11 cellular contexts compared by ENCODE assay signal in genomic region chr3:187889601-187890404, GRCh38.
DNase-seq lines count a peak whose midpoint lies in the region; ATAC-seq and TF ChIP-seq lines count a peak whose summit lies in the region.
"Had no signal": no experiment of that assay in that cellular context is flagged by ENCODE, and none has a peak within 500 bp of the region (broad histone marks: within the 10 kb centered on the region; RNA-seq: fewer than 3 reads in every experiment).

No MANE protein-coding gene starts in this region.

- peak overlapping the region; percentile 39 for H3K4me3 ChIP-seq in ACC112 (ENCODE audit: low read depth, low read length)
- no peak overlapping the region for H3K4me3 ChIP-seq in HL-60 (replicated peaks; ENCODE audit: insufficient read depth, low read length)
- H3K4me3 ChIP-seq: SJSA1 had no signal

- ATAC-seq in WTC11, result no peak
- ATAC-seq in left lobe of liver, result peak; percentile 100
- ATAC-seq in GM21619 (IDR thresholded peaks at IDR 0.05; ENCODE audit: unreplicated experiment), result no peak

- no peaks in the 10 kb centered on the region for H3K27me3 Mint-ChIP-seq in WTC11 (ENCODE audit: low read depth)
- H3K27me3 Mint-ChIP-seq: activated T-cell treated with anti-CD3 and anti-CD28 coated beads, Interleukin-2, amount 50 U/mL, for 24 hours had no signal

- no peaks in the 10 kb centered on the region for H3K36me3 ChIP-seq in ACC112 (ENCODE audit: insufficient read depth, low read length)
- H3K36me3 ChIP-seq: SJSA1 had no signal

- H3K27ac ChIP-seq in ACC112 (ENCODE audit: low read depth, low read length) (no peak overlapping the region), HL-60 (replicated peaks) (no peak overlapping the region)
- H3K27ac ChIP-seq: C4-2B, SJSA1 had no signal

- H3K4me1 Mint-ChIP-seq in WTC11, result peaks cover 8% of the 10 kb centered on the region

- H3K36me3 Mint-ChIP-seq in WTC11, result peaks cover 10% of the 10 kb centered on the region

- POLR2A ChIA-PET in WTC11 (lab: Charles Lee), result interaction anchor here (1.5 kb wide), 1 partner anchor 144 kb away, joined by 3 read pairs; the partner anchor contains the start of gene BCL6

- no peaks in the 10 kb centered on the region for H3K27me3 ChIP-seq in ACC112 (ENCODE audit: insufficient read depth, low read length)
- H3K27me3 ChIP-seq in HL-60 (ENCODE audit: insufficient read depth, poor library complexity, severe bottlenecking), result no peaks in the 10 kb centered on the region
- H3K27me3 ChIP-seq: SJSA1 had no signal

- H3K79me2 ChIP-seq in ACC112 (ENCODE audit: control insufficient read depth, insufficient read depth, low read length, unreplicated experiment), result no peaks in the 10 kb centered on the region

- H3K4me3 Mint-ChIP-seq in WTC11, result peak overlapping the region; percentile 61
- H3K4me3 Mint-ChIP-seq: activated T-cell treated with anti-CD3 and anti-CD28 coated beads, Interleukin-2, amount 50 U/mL, for 24 hours had no signal

- H2AFZ ChIP-seq in ACC112 (ENCODE audit: low read length, unreplicated experiment), result peak overlapping the region; percentile 75

- no peak for TF ChIP-seq CTCF in HL-60 (IDR thresholded peaks at IDR 0.05; ENCODE audit: insufficient read depth, low read length)
- no peak for TF ChIP-seq CTCF in WTC11 (IDR thresholded peaks at IDR 0.05)

- peaks cover 12% of the 10 kb centered on the region for H3K4me1 ChIP-seq in ACC112 (ENCODE audit: control insufficient read depth, insufficient read depth, low read length, unreplicated experiment)
- H3K4me1 ChIP-seq: SJSA1 had no signal

- peaks cover 19% of the 10 kb centered on the region for H3K9me3 Mint-ChIP-seq in WTC11
- H3K9me3 Mint-ChIP-seq: activated T-cell treated with anti-CD3 and anti-CD28 coated beads, Interleukin-2, amount 50 U/mL, for 24 hours had no signal

- peak; percentile 42 to 45 for DNase-seq in HL-60 (ENCODE audit: low read depth in 1 of 2, low spot score in 1 of 2)
- DNase-seq in WTC11 (ENCODE audit: low spot score), result no peak
- DNase-seq in left lobe of liver (ENCODE audit: low spot score), result peak; percentile 78
- DNase-seq in iPS-NIHi11 (ENCODE audit: low spot score), result no peak
- DNase-seq in T1000 (lab: John Stamatoyannopoulos, UW), result no peak
- DNase-seq in NCI-H1694 (lab: John Stamatoyannopoulos, UW), result no peak
- DNase-seq: activated T-cell treated with anti-CD3 and anti-CD28 coated beads, Interleukin-2, amount 50 U/mL, for 24 hours had no signal

- CTCF ChIA-PET in WTC11 (lab: Charles Lee), result no interaction called here

- H3K27ac Mint-ChIP-seq in WTC11, result peak overlapping the region; percentile 36; the same call in 1 of the 2 replicates
- H3K27ac Mint-ChIP-seq: activated T-cell treated with anti-CD3 and anti-CD28 coated beads, Interleukin-2, amount 50 U/mL, for 24 hours had no signal

TF ChIP-seq in WTC11, 78 proteins besides CTCF, POLR2A, EP300 and RAD21:
- TF ChIP-seq ZNF671 (CRISPR knock-in tag; IDR thresholded peaks at IDR 0.05) (no peak), NR1H2 (CRISPR knock-in tag; IDR thresholded peaks at IDR 0.05) (no peak), GABPB1 (CRISPR knock-in tag; IDR thresholded peaks at IDR 0.05) (peak; percentile 86)

Comparison
In these comparisons a context has a peak if more than half of its experiments do, and no peak if none do; other contexts are left out.
1. DNase-seq: peak in HL-60 (2 of 2) and left lobe of liver (single experiment); none in WTC11 (single experiment), iPS-NIHi11 (single experiment), T1000 (single experiment) and NCI-H1694 (single experiment).